In the genomic region with DNA sequence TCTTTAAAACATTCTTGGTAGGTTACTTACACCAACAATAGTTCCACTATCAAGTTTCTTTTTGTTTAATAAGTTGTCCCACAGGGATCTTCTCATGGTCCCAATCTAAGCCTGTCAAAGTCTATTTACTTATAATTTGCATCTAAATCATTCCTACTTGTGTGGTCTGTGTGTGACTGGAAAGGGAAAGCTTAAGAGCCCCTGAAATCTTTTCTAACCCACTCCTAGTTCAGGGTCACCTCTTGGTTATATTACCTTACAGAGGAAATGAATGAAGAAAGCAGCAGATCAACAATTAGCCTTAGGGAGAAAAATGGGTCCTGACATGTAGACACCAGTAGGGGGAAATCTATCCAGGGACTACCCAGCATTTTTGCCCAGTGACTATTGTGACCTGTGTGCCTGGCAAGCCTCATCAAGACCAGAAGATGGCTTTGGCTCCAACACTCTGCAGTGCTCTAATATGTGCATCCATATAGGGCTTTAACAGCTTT, we compare ENCODE assay signal across 8 cellular contexts.
A peak's percentile ranks its signal among the peaks of the same experiment; 100 is the strongest.
DNase-seq lines count a peak whose midpoint lies in the region; ATAC-seq and TF ChIP-seq lines count a peak whose summit lies in the region.

No MANE protein-coding gene starts in this region.

- peak overlapping the region; percentile 20; the same call in 1 of the 2 replicates for H3K9ac ChIP-seq in SK-N-SH

- H3K27me3 ChIP-seq in HL-60 (ENCODE audit: insufficient read depth, poor library complexity, severe bottlenecking) (no peaks in the 10 kb centered on the region), SK-N-SH (ENCODE audit: insufficient read depth) (no peaks in the 10 kb centered on the region), iPS DF 6.9 (ENCODE audit: control insufficient read depth, insufficient read depth, low read length) (no peaks in the 10 kb centered on the region), gastrocnemius medialis (no peaks in the 10 kb centered on the region)

- H3K4me2 ChIP-seq in SK-N-SH, result peak overlapping the region; percentile 67; the same call in 1 of the 2 replicates

- peaks cover 2 to 40% of the 10 kb centered on the region in 2 experiments; a peak in 3 of 4 replicates for H3K4me1 ChIP-seq in SK-N-SH (ENCODE audit: control insufficient read depth in 1 of 2, insufficient read depth in 2 of 2, low read depth in 1 of 2, low read length in 1 of 2)
- H3K4me1 ChIP-seq in iPS DF 6.9 (ENCODE audit: control insufficient read depth, insufficient read depth, low read length), result peaks cover 3% of the 10 kb centered on the region; the same call in 1 of the 2 replicates
- H3K4me1 ChIP-seq in gastrocnemius medialis, result peaks cover 0 to 4% of the 10 kb centered on the region in 2 donors

- H3K9me2 ChIP-seq in SK-N-SH, result no peaks in the 10 kb centered on the region

- peak; percentile 41 for TF ChIP-seq RAD21 in SK-N-SH (IDR thresholded peaks at IDR 0.05; ENCODE audit: low read length)

- DNase-seq in AG08395 (ENCODE audit: low spot score) (peak; percentile 49), HL-60 (ENCODE audit: low read depth in 1 of 2, low spot score in 1 of 2) (peak in 1 of 2 experiments; percentile 17), SK-N-SH (peak; percentile 19), iPS DF 6.9 (ENCODE audit: low read depth, low spot score) (peak; percentile 72), gastrocnemius medialis (no peak)
- DNase-seq in activated T-cell treated with anti-CD3 and anti-CD28 coated beads, Interleukin-2, amount 50 U/mL, for 48 hours, result no peak

- intact Hi-C loops in gastrocnemius medialis (cut with DNase I; ENCODE audit: low total_unique reads), result no loop called here

- TF ChIP-seq CTCF in HL-60 (IDR thresholded peaks at IDR 0.05; ENCODE audit: insufficient read depth, low read length) (peak; percentile 6), SK-N-SH (IDR thresholded peaks at IDR 0.05) (peak; percentile 55), gastrocnemius medialis (IDR thresholded peaks at IDR 0.05 in 4 of 5, conservative IDR thresholded peaks at IDR 0.05 in 1 of 5) (no peak)

- H2AFZ ChIP-seq in SK-N-SH (ENCODE audit: low read depth), result no peak overlapping the region

- no peaks in the 10 kb centered on the region for H3K36me3 ChIP-seq in SK-N-SH (replicated peaks in 1 of 2; ENCODE audit: control insufficient read depth in 1 of 2, insufficient read depth in 2 of 2, low read length in 1 of 2)
- H3K36me3 ChIP-seq in iPS DF 6.9 (ENCODE audit: control insufficient read depth, insufficient read depth, low read length), result no peaks in the 10 kb centered on the region
- no peaks in the 10 kb centered on the region for H3K36me3 ChIP-seq in gastrocnemius medialis

- CTCF ChIA-PET in SK-N-SH (lab: Yijun Ruan, JAX), result interaction anchor here (1.2 to 1.8 kb wide), 2 partner anchors 11 to 129 kb away, joined by 4 to 5 read pairs; no protein-coding TSS in a partner anchor

- no peaks in the 10 kb centered on the region for H4K20me1 ChIP-seq in SK-N-SH (ENCODE audit: insufficient read depth)

- H3K79me2 ChIP-seq in SK-N-SH (ENCODE audit: insufficient read depth), result no peaks in the 10 kb centered on the region

- TF ChIP-seq EP300 in SK-N-SH (IDR thresholded peaks at IDR 0.05; ENCODE audit: borderline replicate concordance in 1 of 2, low read depth in 1 of 2, low read length in 1 of 2), result no peak

- TF ChIP-seq POLR2A in gastrocnemius medialis (IDR thresholded peaks at IDR 0.05), result no peak

- in situ Hi-C loops in gastrocnemius medialis (cut with MboI; ENCODE audit: low sequenced_read_pairs in 4 of 4), result no loop called here

- H3K27ac ChIP-seq in HL-60 (replicated peaks) (no peak overlapping the region), SK-N-SH (ENCODE audit: low read depth in 2 of 2, low read length in 1 of 2) (peak overlapping the region; percentile 39 to 91; a peak in 3 of 4 replicates), iPS DF 6.9 (ENCODE audit: low read length) (no peak overlapping the region), gastrocnemius medialis (no peak overlapping the region)

- ATAC-seq in gastrocnemius medialis (no peak), HG02884 (IDR thresholded peaks at IDR 0.05; ENCODE audit: unreplicated experiment) (no peak), HG03175 (IDR thresholded peaks at IDR 0.05; ENCODE audit: unreplicated experiment) (no peak)

- POLR2A ChIA-PET in SK-N-SH (lab: Yijun Ruan, JAX), result no interaction called here

- H3K9me3 ChIP-seq in SK-N-SH (no peaks in the 10 kb centered on the region), iPS DF 6.9 (ENCODE audit: control insufficient read depth, insufficient read depth, low read length) (no peaks in the 10 kb centered on the region), gastrocnemius medialis (no peaks in the 10 kb centered on the region)

- H3F3A ChIP-seq in SK-N-SH (replicated peaks; ENCODE audit: insufficient read depth), result peaks cover 35% of the 10 kb centered on the region

- no peak overlapping the region for H3K4me3 ChIP-seq in HL-60 (replicated peaks; ENCODE audit: insufficient read depth, low read length)
- H3K4me3 ChIP-seq in SK-N-SH (ENCODE audit: low read depth in 2 of 2, low read length in 1 of 2), result no peak overlapping the region
- no peak overlapping the region for H3K4me3 ChIP-seq in iPS DF 6.9 (ENCODE audit: low read length)
- no peak overlapping the region for H3K4me3 ChIP-seq in gastrocnemius medialis

TF ChIP-seq in SK-N-SH, 30 proteins besides CTCF, POLR2A, EP300 and RAD21:
- TF ChIP-seq NRF1 (IDR thresholded peaks at IDR 0.05; ENCODE audit: low read depth, low read length), result no peak
- TF ChIP-seq YY1 (IDR thresholded peaks at IDR 0.05; ENCODE audit: low read depth), result no peak
- peak; percentile 42; the same call in 1 of the 2 replicates for TF ChIP-seq TCF12 (IDR thresholded peaks at IDR 0.05)
- TF ChIP-seq MEF2A (IDR thresholded peaks at IDR 0.05; ENCODE audit: borderline replicate concordance, low read depth), result no peak
- peak; percentile 35 for TF ChIP-seq SMC3 (IDR thresholded peaks at IDR 0.05; ENCODE audit: low read depth, low read length)
- TF ChIP-seq CHD2 (IDR thresholded peaks at IDR 0.05; ENCODE audit: low read length, partially characterized antibody), result no peak
- no peak for TF ChIP-seq GATA2 (CRISPR knock-in tag; IDR thresholded peaks at IDR 0.05)
- TF ChIP-seq, protein P1, sequence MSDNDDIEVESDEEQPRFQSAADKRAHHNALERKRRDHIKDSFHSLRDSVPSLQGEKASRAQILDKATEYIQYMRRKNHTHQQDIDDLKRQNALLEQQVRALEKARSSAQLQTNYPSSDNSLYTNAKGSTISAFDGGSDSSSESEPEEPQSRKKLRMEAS (IDR thresholded peaks at IDR 0.05; ENCODE audit: low read depth), result no peak
- 0 out of 2 replicates have a peak, but pooled peaks have one; percentile 17 for TF ChIP-seq SIN3A (IDR thresholded peaks at IDR 0.05; ENCODE audit: borderline replicate concordance, low read depth, low read length)
- peak; percentile 12; the same call in 1 of the 2 replicates for TF ChIP-seq POLR2AphosphoS5 (IDR thresholded peaks at IDR 0.05; ENCODE audit: low read depth, low read length)
- TF ChIP-seq, protein P2, sequence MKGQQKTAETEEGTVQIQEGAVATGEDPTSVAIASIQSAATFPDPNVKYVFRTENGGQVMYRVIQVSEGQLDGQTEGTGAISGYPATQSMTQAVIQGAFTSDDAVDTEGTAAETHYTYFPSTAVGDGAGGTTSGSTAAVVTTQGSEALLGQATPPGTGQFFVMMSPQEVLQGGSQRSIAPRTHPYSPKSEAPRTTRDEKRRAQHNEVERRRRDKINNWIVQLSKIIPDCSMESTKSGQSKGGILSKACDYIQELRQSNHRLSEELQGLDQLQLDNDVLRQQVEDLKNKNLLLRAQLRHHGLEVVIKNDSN (IDR thresholded peaks at IDR 0.05; ENCODE audit: borderline replicate concordance, low read depth), result no peak
- no peak for TF ChIP-seq JUND (IDR thresholded peaks at IDR 0.05)

Comparison
In these comparisons a context has a peak if more than half of its experiments do, and no peak if none do; other contexts are left out.
1. DNase-seq: peak in AG08395 (single experiment), SK-N-SH (single experiment) and iPS DF 6.9 (single experiment); none in gastrocnemius medialis (0 of 2) and activated T-cell treated with anti-CD3 and anti-CD28 coated beads, Interleukin-2, amount 50 U/mL, for 48 hours (0 of 2).
2. H3K27ac ChIP-seq: peak in SK-N-SH (2 of 2); none in HL-60 (single experiment), iPS DF 6.9 (single experiment) and gastrocnemius medialis (0 of 4).
3. CTCF ChIP-seq: peak in HL-60 (single experiment) and SK-N-SH (single experiment); none in gastrocnemius medialis (0 of 5).